16 cellular contexts compared by ENCODE assay signal in the genomic region with DNA sequence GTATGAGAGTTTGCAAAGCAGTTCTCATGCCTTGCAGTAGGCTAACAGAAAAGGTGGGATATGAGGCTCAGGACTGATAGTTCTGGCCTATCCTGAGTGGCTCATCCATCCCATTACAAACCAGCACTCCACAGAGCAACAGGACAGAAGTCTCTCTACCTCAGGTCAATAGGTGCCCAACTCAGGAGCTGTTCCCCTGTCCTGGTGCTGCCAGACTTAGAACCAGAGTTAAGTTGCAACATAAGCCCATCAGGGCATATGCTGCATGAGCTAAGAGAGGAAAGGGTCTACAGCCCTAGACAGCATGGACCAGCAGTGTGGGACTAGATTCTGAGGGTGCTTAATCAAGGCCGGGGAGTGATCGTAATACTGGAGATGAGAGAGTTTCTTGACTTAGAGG.
DNase-seq lines count a peak whose midpoint lies in the region; ATAC-seq and TF ChIP-seq lines count a peak whose summit lies in the region.
"Had no signal": no experiment of that assay in that cellular context is flagged by ENCODE, and none has a peak within 500 bp of the region (broad histone marks: within the 10 kb centered on the region; RNA-seq: fewer than 3 reads in every experiment).

No MANE protein-coding gene starts in this region.

- CTCF ChIA-PET in HEK293 (lab: Yijun Ruan, JAX) = no interaction called here

- no peak overlapping the region for H3K4me3 ChIP-seq in HEK293 (ENCODE audit: low read depth, low read length)
- no peak overlapping the region for H3K4me3 ChIP-seq in epithelial cell of esophagus (ENCODE audit: low read length)
- H3K4me3 ChIP-seq: GM23248 had no signal

- POLR2A ChIA-PET in HEK293 (lab: Yijun Ruan, JAX) = no interaction called here

- TF ChIP-seq CTCF in HEK293 (tag by site-specific recombination; IDR thresholded peaks at IDR 0.05) (no peak), epithelial cell of esophagus (IDR thresholded peaks at IDR 0.05; ENCODE audit: insufficient read depth, low read depth, low read length, missing control alignments) (no peak)

- no peaks in the 10 kb centered on the region for H3K4me1 ChIP-seq in HEK293 (ENCODE audit: control insufficient read depth, insufficient read depth, low read length)

- TF ChIP-seq EP300 in Ishikawa (IDR thresholded peaks at IDR 0.05; ENCODE audit: borderline replicate concordance) = no peak

- DNase-seq in epithelial cell of esophagus (ENCODE audit: low read depth) (peak; percentile 16), left kidney (ENCODE audit: low read depth, low spot score) (peak; percentile 12), NCI-H510A (lab: John Stamatoyannopoulos, UW) (no peak)
- DNase-seq: C1 segment of cervical spinal cord; Calu3; CD4-positive, alpha-beta memory T cell; COR-L47; DMS53; DMS79 treated with DMSO at 0.1 percent for 48 hours; GF-D8; GM23248; H7; HCEC 1CT had no signal

- no peak overlapping the region for H3K27ac ChIP-seq in HEK293 (ENCODE audit: extremely low read depth, low read depth, low read length)
- H3K27ac ChIP-seq: GM23248 had no signal

- ATAC-seq in HG02970 (IDR thresholded peaks at IDR 0.05; ENCODE audit: low FRiP score, unreplicated experiment) = no peak

- no peaks in the 10 kb centered on the region for H3K9me3 ChIP-seq in HEK293 (ENCODE audit: control insufficient read depth, insufficient read depth, low read depth, low read length)

- no peaks in the 10 kb centered on the region for H3K36me3 ChIP-seq in HEK293 (ENCODE audit: control insufficient read depth in 2 of 2, insufficient read depth in 1 of 2, low read length in 2 of 2)

- TF ChIP-seq RAD21 in Ishikawa (IDR thresholded peaks at IDR 0.05; ENCODE audit: low read depth) = no peak

TF ChIP-seq in HEK293, 187 proteins besides CTCF, POLR2A, EP300 and RAD21:
- TF ChIP-seq ZNF354C (tag by site-specific recombination; IDR thresholded peaks at IDR 0.05; ENCODE audit: borderline replicate concordance, low read depth) = no peak
- TF ChIP-seq, protein P1, sequence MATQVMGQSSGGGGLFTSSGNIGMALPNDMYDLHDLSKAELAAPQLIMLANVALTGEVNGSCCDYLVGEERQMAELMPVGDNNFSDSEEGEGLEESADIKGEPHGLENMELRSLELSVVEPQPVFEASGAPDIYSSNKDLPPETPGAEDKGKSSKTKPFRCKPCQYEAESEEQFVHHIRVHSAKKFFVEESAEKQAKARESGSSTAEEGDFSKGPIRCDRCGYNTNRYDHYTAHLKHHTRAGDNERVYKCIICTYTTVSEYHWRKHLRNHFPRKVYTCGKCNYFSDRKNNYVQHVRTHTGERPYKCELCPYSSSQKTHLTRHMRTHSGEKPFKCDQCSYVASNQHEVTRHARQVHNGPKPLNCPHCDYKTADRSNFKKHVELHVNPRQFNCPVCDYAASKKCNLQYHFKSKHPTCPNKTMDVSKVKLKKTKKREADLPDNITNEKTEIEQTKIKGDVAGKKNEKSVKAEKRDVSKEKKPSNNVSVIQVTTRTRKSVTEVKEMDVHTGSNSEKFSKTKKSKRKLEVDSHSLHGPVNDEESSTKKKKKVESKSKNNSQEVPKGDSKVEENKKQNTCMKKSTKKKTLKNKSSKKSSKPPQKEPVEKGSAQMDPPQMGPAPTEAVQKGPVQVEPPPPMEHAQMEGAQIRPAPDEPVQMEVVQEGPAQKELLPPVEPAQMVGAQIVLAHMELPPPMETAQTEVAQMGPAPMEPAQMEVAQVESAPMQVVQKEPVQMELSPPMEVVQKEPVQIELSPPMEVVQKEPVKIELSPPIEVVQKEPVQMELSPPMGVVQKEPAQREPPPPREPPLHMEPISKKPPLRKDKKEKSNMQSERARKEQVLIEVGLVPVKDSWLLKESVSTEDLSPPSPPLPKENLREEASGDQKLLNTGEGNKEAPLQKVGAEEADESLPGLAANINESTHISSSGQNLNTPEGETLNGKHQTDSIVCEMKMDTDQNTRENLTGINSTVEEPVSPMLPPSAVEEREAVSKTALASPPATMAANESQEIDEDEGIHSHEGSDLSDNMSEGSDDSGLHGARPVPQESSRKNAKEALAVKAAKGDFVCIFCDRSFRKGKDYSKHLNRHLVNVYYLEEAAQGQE (tag by site-specific recombination; IDR thresholded peaks at IDR 0.05) = peak; percentile 70

TF ChIP-seq in Ishikawa, 13 proteins besides CTCF, POLR2A, EP300 and RAD21:
- TF ChIP-seq, protein P2, sequence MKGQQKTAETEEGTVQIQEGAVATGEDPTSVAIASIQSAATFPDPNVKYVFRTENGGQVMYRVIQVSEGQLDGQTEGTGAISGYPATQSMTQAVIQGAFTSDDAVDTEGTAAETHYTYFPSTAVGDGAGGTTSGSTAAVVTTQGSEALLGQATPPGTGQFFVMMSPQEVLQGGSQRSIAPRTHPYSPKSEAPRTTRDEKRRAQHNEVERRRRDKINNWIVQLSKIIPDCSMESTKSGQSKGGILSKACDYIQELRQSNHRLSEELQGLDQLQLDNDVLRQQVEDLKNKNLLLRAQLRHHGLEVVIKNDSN (IDR thresholded peaks at IDR 0.05) = no peak
- no peak for TF ChIP-seq CREB1 (IDR thresholded peaks at IDR 0.05; ENCODE audit: low read depth)
- TF ChIP-seq NFIC (IDR thresholded peaks at IDR 0.05) = no peak
- TF ChIP-seq, protein P1 (IDR thresholded peaks at IDR 0.05; ENCODE audit: low read depth) = peak; percentile 63
- TF ChIP-seq TAF1 (IDR thresholded peaks at IDR 0.05; ENCODE audit: low read depth) = no peak
- TF ChIP-seq CEBPB (IDR thresholded peaks at IDR 0.05) = no peak
- TF ChIP-seq, protein P3, sequence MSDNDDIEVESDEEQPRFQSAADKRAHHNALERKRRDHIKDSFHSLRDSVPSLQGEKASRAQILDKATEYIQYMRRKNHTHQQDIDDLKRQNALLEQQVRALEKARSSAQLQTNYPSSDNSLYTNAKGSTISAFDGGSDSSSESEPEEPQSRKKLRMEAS (IDR thresholded peaks at IDR 0.05) = no peak
- no peak for TF ChIP-seq TEAD4 (IDR thresholded peaks at IDR 0.05)
TF ChIP-seq in Ishikawa: peak in this region for 1.
